In genomic region chr14:22737052-22737451, GRCh38 we compare ENCODE assay signal across 11 cellular contexts. TPM values are rescaled to one million over a fixed set of nuclear protein-coding genes. Genes with fewer than 3 reads are reported as not detected.
DNase-seq lines count a peak whose midpoint lies in the region; ATAC-seq lines count a peak whose summit lies in the region.
"Had no signal": no experiment of that assay in that cellular context is flagged by ENCODE, and none has a peak within 500 bp of the region (broad histone marks: within the 10 kb centered on the region; RNA-seq: fewer than 3 reads in every experiment).

No MANE protein-coding gene starts in this region.

- H3K4me3 Mint-ChIP-seq in activated naive CD4-positive, alpha-beta T cell treated with anti-CD3 and anti-CD28 coated beads, Interleukin-2, amount 50 U/mL, for 24 hours = no peak overlapping the region

- no peaks in the 10 kb centered on the region for H3K9me3 Mint-ChIP-seq in activated naive CD4-positive, alpha-beta T cell treated with anti-CD3 and anti-CD28 coated beads, Interleukin-2, amount 50 U/mL, for 24 hours

- DNase-seq in ELR (ENCODE audit: low read depth) = peak; percentile 17
- no peak for DNase-seq in GDM1 (lab: John Stamatoyannopoulos, UW)
- no peak for DNase-seq in NAMALWA (ENCODE audit: low spot score)
- no peak for DNase-seq in left cardiac atrium
- no peak for DNase-seq in NCI-H526 (lab: John Stamatoyannopoulos, UW)
- DNase-seq: amygdala, Kasumi-1, SHP77 had no signal

- peak overlapping the region; percentile 36 for H3K27ac Mint-ChIP-seq in activated naive CD4-positive, alpha-beta T cell treated with anti-CD3 and anti-CD28 coated beads, Interleukin-2, amount 50 U/mL, for 24 hours

- peak; percentile 74 for ATAC-seq in GM19351 (IDR thresholded peaks at IDR 0.05; ENCODE audit: unreplicated experiment)
- ATAC-seq in HG03135 (IDR thresholded peaks at IDR 0.05; ENCODE audit: unreplicated experiment) = peak; percentile 66
- no peak for ATAC-seq in left cardiac atrium

- H3K27me3 Mint-ChIP-seq in activated naive CD4-positive, alpha-beta T cell treated with anti-CD3 and anti-CD28 coated beads, Interleukin-2, amount 50 U/mL, for 24 hours = no peaks in the 10 kb centered on the region

- intact Hi-C loops in left cardiac atrium (cut with DNase I) = no loop called here

- no peaks in the 10 kb centered on the region for H3K36me3 Mint-ChIP-seq in activated naive CD4-positive, alpha-beta T cell treated with anti-CD3 and anti-CD28 coated beads, Interleukin-2, amount 50 U/mL, for 24 hours

- H3K4me1 Mint-ChIP-seq in activated naive CD4-positive, alpha-beta T cell treated with anti-CD3 and anti-CD28 coated beads, Interleukin-2, amount 50 U/mL, for 24 hours = peaks cover 5% of the 10 kb centered on the region

RNA-seq across cellular contexts. Expression of gene OXA1L, which starts 29.4 kb away (rescaled TPM):
- 100 to 1,000 TPM; 102 to 104 TPM for total RNA-seq in left cardiac atrium

Comparison
In these comparisons a context has a peak if more than half of its experiments do, and no peak if none do; other contexts are left out.
1. ATAC-seq: peak in GM19351 (single experiment) and HG03135 (single experiment); none in left cardiac atrium (0 of 2).